In genomic region chr1:212782422-212783154, GRCh38 we compare ENCODE assay signal across 8 cellular contexts. TPM values are rescaled to one million over a fixed set of nuclear protein-coding genes. Genes with fewer than 3 reads are reported as not detected.
DNase-seq lines count a peak whose midpoint lies in the region; ATAC-seq, FAIRE-seq and TF ChIP-seq lines count a peak whose summit lies in the region.

No MANE protein-coding gene starts in this region.

- CTCF ChIA-PET in Calu3 (lab: Charles Lee), result interaction anchor here (1.2 to 1.6 kb wide), 4 partner anchors 32 to 327 kb away, joined by 3 to 9 read pairs (median 4); no protein-coding TSS in a partner anchor
- CTCF ChIA-PET in activated CD4-positive, alpha-beta T cell treated with anti-CD3 and anti-CD28 coated beads, Interleukin-2, amount 10 ng/mL, durations not matched to agents 7 days and 5 days (lab: Charles Lee), result interaction anchor here (0.8 to 3.0 kb wide), 7 partner anchors 13 to 325 kb away, joined by 3 to 19 read pairs (median 4); no protein-coding TSS in a partner anchor

- H3K9me3 Mint-ChIP-seq in Calu3 (ENCODE audit: low read depth, unreplicated experiment), result no peaks in the 10 kb centered on the region
- no peaks in the 10 kb centered on the region for H3K9me3 Mint-ChIP-seq in activated CD4-positive, alpha-beta T cell treated with anti-CD3 and anti-CD28 coated beads, Interleukin-2, amount 10 ng/mL, durations not matched to agents 7 days and 5 days

- no peaks in the 10 kb centered on the region for H3K9me3 ChIP-seq in RWPE2 (ENCODE audit: severe bottlenecking)
- H3K9me3 ChIP-seq in esophagus squamous epithelium, result no peaks in the 10 kb centered on the region
- H3K9me3 ChIP-seq in pancreas, result no peaks in the 10 kb centered on the region

- peak; percentile 57 for TF ChIP-seq CTCF in Calu3 (IDR thresholded peaks at IDR 0.05; ENCODE audit: unreplicated experiment)
- peak; percentile 38 for TF ChIP-seq CTCF in HFF-Myc (IDR thresholded peaks at IDR 0.05; ENCODE audit: low read depth, low read length, missing control alignments)
- TF ChIP-seq CTCF in RWPE2 (IDR thresholded peaks at IDR 0.05; ENCODE audit: poor library complexity, severe bottlenecking), result peak; percentile 45
- peak; percentile 46 to 76 (median 52) for TF ChIP-seq CTCF in esophagus squamous epithelium (IDR thresholded peaks at IDR 0.05)
- peak in 3 of 4 donors; percentile 32 to 42 (median 33) for TF ChIP-seq CTCF in pancreas (IDR thresholded peaks at IDR 0.05)

- no peaks in the 10 kb centered on the region for H3K27me3 ChIP-seq in RWPE2 (ENCODE audit: insufficient read depth, poor library complexity, severe bottlenecking)
- no peaks in the 10 kb centered on the region for H3K27me3 ChIP-seq in esophagus squamous epithelium
- H3K27me3 ChIP-seq in pancreas, result no peaks in the 10 kb centered on the region

- 77 to 81% methylated on average over 3 of the region's 3 CpGs for WGBS in esophagus squamous epithelium, 2 donors
- 93 to 97% methylated on average over 3 of the region's 3 CpGs for WGBS in pancreas, 2 donors

- H3K4me3 ChIP-seq in HFF-Myc (replicated peaks; ENCODE audit: low read depth, low read length) (no peak overlapping the region), RWPE2 (ENCODE audit: severe bottlenecking) (no peak overlapping the region), esophagus squamous epithelium (no peak overlapping the region), pancreas (no peak overlapping the region)

- ATAC-seq in RWPE2 (ENCODE audit: low read depth) (no peak), pancreas (peak in 3 of 4 donors; percentile 70 to 78 (median 77))

- peaks cover 7% of the 10 kb centered on the region for H3K4me1 Mint-ChIP-seq in Calu3 (ENCODE audit: low read depth, unreplicated experiment)
- H3K4me1 Mint-ChIP-seq in activated CD4-positive, alpha-beta T cell treated with anti-CD3 and anti-CD28 coated beads, Interleukin-2, amount 10 ng/mL, durations not matched to agents 7 days and 5 days, result peaks cover 13% of the 10 kb centered on the region

- BruUV-seq in Calu3 (replicated peaks; lab: Mats Ljungman, UMichigan), result no TSS peak

- H3K4me1 ChIP-seq in RWPE2 (ENCODE audit: insufficient read depth, poor library complexity, severe bottlenecking) (no peaks in the 10 kb centered on the region), esophagus squamous epithelium (no peaks in the 10 kb centered on the region), pancreas (no peaks in the 10 kb centered on the region)

- TF ChIP-seq POLR2A in esophagus squamous epithelium (IDR thresholded peaks at IDR 0.05), result no peak

- peaks cover 25% of the 10 kb centered on the region for H3K36me3 ChIP-seq in RWPE2 (ENCODE audit: low read depth)
- H3K36me3 ChIP-seq in esophagus squamous epithelium, result peaks cover 0 to 74% (median 0%) of the 10 kb centered on the region in 3 donors
- H3K36me3 ChIP-seq in pancreas, result no peaks in the 10 kb centered on the region

- intact Hi-C loops in Calu3 (cut with micrococcal nuclease; ENCODE audit: unreplicated experiment), result loop anchor here (1.0 to 5.0 kb wide), 4 partner anchors 34 to 325 kb away; no protein-coding TSS in a partner anchor
- intact Hi-C loops in esophagus squamous epithelium (cut with DNase I), result loop anchor here (10.0 kb wide), 1 partner anchor 298 kb away; no protein-coding TSS in a partner anchor
- intact Hi-C loops in pancreas (cut with DNase I), result no loop called here

- H3K27ac ChIP-seq in RWPE2 (ENCODE audit: poor library complexity, severe bottlenecking) (no peak overlapping the region), esophagus squamous epithelium (no peak overlapping the region), pancreas (no peak overlapping the region)

- DNase-seq in Calu3, result no peak
- DNase-seq in HFF-Myc (ENCODE audit: extremely low read depth, low read depth), result no peak
- DNase-seq in RWPE2 (ENCODE audit: low spot score), result no peak
- no peak for DNase-seq in esophagus squamous epithelium (lab: John Stamatoyannopoulos, UW)
- DNase-seq in pancreas, result no peak
- DNase-seq in epidermal melanocyte (ENCODE audit: insufficient read length, low spot score), result no peak
- DNase-seq in GDM1 (lab: John Stamatoyannopoulos, UW), result no peak
- no peak for DNase-seq in activated CD4-positive, alpha-beta T cell treated with anti-CD3 and anti-CD28 coated beads, Interleukin-2, amount 10 ng/mL, durations not matched to agents 7 days and 5 days

- POLR2A ChIA-PET in activated CD4-positive, alpha-beta T cell treated with anti-CD3 and anti-CD28 coated beads, Interleukin-2, amount 10 ng/mL, durations not matched to agents 7 days and 5 days (lab: Charles Lee), result interaction anchor here (0.6 kb wide), 1 partner anchor 108 kb away, joined by 3 read pairs; no protein-coding TSS in a partner anchor

- peak overlapping the region; percentile 9 for H3K27ac Mint-ChIP-seq in Calu3 (ENCODE audit: unreplicated experiment)
- no peak overlapping the region for H3K27ac Mint-ChIP-seq in activated CD4-positive, alpha-beta T cell treated with anti-CD3 and anti-CD28 coated beads, Interleukin-2, amount 10 ng/mL, durations not matched to agents 7 days and 5 days

- peaks cover 17% of the 10 kb centered on the region for H3K36me3 Mint-ChIP-seq in Calu3 (ENCODE audit: insufficient read depth, unreplicated experiment)
- H3K36me3 Mint-ChIP-seq in activated CD4-positive, alpha-beta T cell treated with anti-CD3 and anti-CD28 coated beads, Interleukin-2, amount 10 ng/mL, durations not matched to agents 7 days and 5 days (ENCODE audit: low read depth), result peaks cover 37% of the 10 kb centered on the region

- no peak for FAIRE-seq in pancreas (lab: Jason Lieb, UNC)

- H3K4me3 Mint-ChIP-seq in Calu3 (ENCODE audit: low read depth, unreplicated experiment), result no peak overlapping the region
- no peak overlapping the region for H3K4me3 Mint-ChIP-seq in activated CD4-positive, alpha-beta T cell treated with anti-CD3 and anti-CD28 coated beads, Interleukin-2, amount 10 ng/mL, durations not matched to agents 7 days and 5 days

- H3K27me3 Mint-ChIP-seq in Calu3 (ENCODE audit: unreplicated experiment), result no peaks in the 10 kb centered on the region
- no peaks in the 10 kb centered on the region for H3K27me3 Mint-ChIP-seq in activated CD4-positive, alpha-beta T cell treated with anti-CD3 and anti-CD28 coated beads, Interleukin-2, amount 10 ng/mL, durations not matched to agents 7 days and 5 days

RNA-seq across cellular contexts. Expression of gene NSL1, which starts 9.0 kb away (rescaled TPM):
- total RNA-seq in Calu3 (2022), result 41.0 and 47.2 TPM in 2 replicates
- total RNA-seq in esophagus squamous epithelium, result 10 to 100 TPM; 10.8 to 22.3 (median 16.9) TPM
- 10 to 100 TPM in 3 of 6 donors, 1 to 10 TPM in 3; 5.6 to 16.2 (median 9.3) TPM for total RNA-seq in pancreas
- 10 to 100 TPM in 1 of 2 donors, 1 to 10 TPM in 1; 5.4 to 10.9 TPM for polyA plus RNA-seq in pancreas
- 10 to 100 TPM; 42.8 to 46.0 TPM for total RNA-seq in activated CD4-positive, alpha-beta T cell treated with anti-CD3 and anti-CD28 coated beads, Interleukin-2, amount 10 ng/mL, durations not matched to agents 7 days and 5 days

RNA-seq across cellular contexts. Expression of gene TATDN3, which starts 9.1 kb away (rescaled TPM):
- total RNA-seq in Calu3 (2022) (9.3 and 10.3 TPM in 2 replicates), esophagus squamous epithelium (10 to 100 TPM in 2 of 4 donors, 1 to 10 TPM in 2; 3.4 to 15.6 (median 10.4) TPM), pancreas (1 to 10 TPM; 7.7 to 9.5 (median 8.8) TPM)
- 10 to 100 TPM in 1 of 2 donors, 1 to 10 TPM in 1; 8.3 to 10.4 TPM for polyA plus RNA-seq in pancreas
- total RNA-seq in activated CD4-positive, alpha-beta T cell treated with anti-CD3 and anti-CD28 coated beads, Interleukin-2, amount 10 ng/mL, durations not matched to agents 7 days and 5 days, result 10 to 100 TPM; 15.3 to 17.4 TPM

Comparison
In these comparisons a context has a peak if more than half of its experiments do, and no peak if none do; other contexts are left out.
1. intact Hi-C loops: an anchor here in Calu3 (1.0 to 5.0 kb wide) and esophagus squamous epithelium (10.0 kb wide); none called in pancreas.